ENCODE assay signal across 8 cellular contexts in the genomic region with DNA sequence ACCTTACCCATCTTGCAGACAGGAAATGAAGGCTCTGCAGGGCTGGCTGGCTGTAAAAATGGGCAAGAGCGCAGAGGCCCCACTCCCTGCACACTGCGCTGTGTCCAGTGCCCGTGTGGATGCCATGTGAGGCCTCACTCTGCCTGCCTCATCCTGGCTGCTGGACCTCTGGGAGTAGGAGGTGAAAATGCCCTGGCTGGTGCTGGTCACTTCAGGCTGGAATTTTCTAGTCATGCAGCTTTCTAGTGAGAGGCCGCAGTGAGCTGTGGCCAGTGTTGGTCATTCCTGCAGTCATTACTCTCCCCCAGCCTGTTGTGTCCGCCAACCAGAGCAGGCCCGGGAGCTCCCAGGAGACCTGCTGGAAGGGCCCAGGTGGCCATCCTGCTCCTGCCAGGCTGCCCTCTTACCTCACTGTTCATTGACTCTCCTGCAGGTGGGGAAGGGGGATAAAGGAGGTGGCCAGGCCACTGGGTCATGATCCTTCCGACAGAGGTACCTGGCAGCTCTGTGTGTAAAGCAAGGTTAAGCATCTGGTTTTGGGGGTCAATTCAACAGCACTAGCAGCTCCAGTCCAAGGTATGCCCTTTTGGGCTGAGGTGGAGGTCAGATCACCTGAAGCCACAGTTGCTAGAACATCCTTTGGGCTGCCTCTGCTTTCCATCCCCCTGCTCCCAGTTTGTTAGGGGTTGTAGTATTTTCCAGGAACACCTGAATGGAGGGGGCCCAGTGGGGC. TPM values are rescaled to one million over a fixed set of nuclear protein-coding genes. Genes with fewer than 3 reads are reported as not detected.
A peak's percentile ranks its signal among the peaks of the same experiment; 100 is the strongest.
DNase-seq lines count a peak whose midpoint lies in the region; ATAC-seq and TF ChIP-seq lines count a peak whose summit lies in the region.

No MANE protein-coding gene starts in this region.

- H3K4me1 Mint-ChIP-seq in neural crest cell, result peaks cover 11% of the 10 kb centered on the region

- ATAC-seq in HG03280 (IDR thresholded peaks at IDR 0.05; ENCODE audit: unreplicated experiment) (peak; percentile 3), GM18498 (IDR thresholded peaks at IDR 0.05; ENCODE audit: unreplicated experiment) (no peak)

- no peak for TF ChIP-seq CTCF in GM12865 (IDR thresholded peaks at IDR 0.05; ENCODE audit: insufficient read depth, low read depth, low read length, missing control alignments)
- no peak for TF ChIP-seq CTCF in coronary artery (IDR thresholded peaks at IDR 0.05)
- TF ChIP-seq CTCF in neural crest cell (conservative IDR thresholded peaks at IDR 0.05), result no peak

- peaks cover 5% of the 10 kb centered on the region for H3K36me3 Mint-ChIP-seq in neural crest cell (ENCODE audit: low read depth)

- DNase-seq in GM12865 (ENCODE audit: low read depth) (peak; percentile 15), coronary artery (ENCODE audit: low spot score) (peak; percentile 78), neural crest cell (ENCODE audit: low read depth, low spot score) (no peak), NCI-H187 (lab: John Stamatoyannopoulos, UW) (no peak), KBM-7 (no peak), glomerular visceral epithelial cell (ENCODE audit: extremely low spot score) (no peak)

- peak overlapping the region; percentile 72 for H3K27ac Mint-ChIP-seq in neural crest cell (ENCODE audit: unreplicated experiment)

- in situ Hi-C loops in KBM-7 (cut with MboI; ENCODE audit: low pct_unique_long_range_greater_than_20kb, low sequenced_read_pairs), result loop anchor here (10.0 kb wide), 1 partner anchor 51 kb away; no protein-coding TSS in a partner anchor

- H3K4me3 ChIP-seq in GM12865 (ENCODE audit: low read depth, low read length), result peak overlapping the region; percentile 15; the same call in 1 of the 2 replicates
- H3K4me3 ChIP-seq in coronary artery, result peak overlapping the region; percentile 9

- H3K4me3 Mint-ChIP-seq in neural crest cell, result no peak overlapping the region

- H3K27me3 Mint-ChIP-seq in neural crest cell (ENCODE audit: low read depth), result no peaks in the 10 kb centered on the region

- H3K9me3 Mint-ChIP-seq in neural crest cell, result no peaks in the 10 kb centered on the region

- peak overlapping the region; percentile 1 to 78 for H3K27ac ChIP-seq in coronary artery

RNA-seq across cellular contexts. Expression of a gene that starts 39.8 kb away (rescaled TPM):
- total RNA-seq in neural crest cell, result 11.3 and 11.8 TPM in 2 replicates

Comparison
In these comparisons a context has a peak if more than half of its experiments do, and no peak if none do; other contexts are left out.
1. DNase-seq: peak in GM12865 (single experiment) and coronary artery (single experiment); none in neural crest cell (single experiment), NCI-H187 (0 of 2), KBM-7 (single experiment) and glomerular visceral epithelial cell (single experiment).